Comparison of ENCODE assay signal across 8 cellular contexts in genomic region chr2:172085460-172086159, GRCh38. TPM values are rescaled to one million over a fixed set of nuclear protein-coding genes. Genes with fewer than 3 reads are reported as not detected.
A peak's percentile ranks its signal among the peaks of the same experiment; 100 is the strongest.
DNase-seq lines count a peak whose midpoint lies in the region; ATAC-seq and TF ChIP-seq lines count a peak whose summit lies in the region.

Gene DLX1 (plus strand): TSS chr2:172085507. CDS start chr2:172085678, 171 bp downstream.

- H3K36me3 ChIP-seq in DOHH2 (ENCODE audit: control insufficient read depth, low read length) = no peaks in the 10 kb centered on the region
- H3K36me3 ChIP-seq in duodenal mucosa (ENCODE audit: control insufficient read depth in 1 of 2, insufficient read depth in 2 of 2, low read length in 2 of 2) = no peaks in the 10 kb centered on the region
- H3K36me3 ChIP-seq in neural progenitor cell = no peaks in the 10 kb centered on the region

- DNase-seq in NCI-H526 treated with DMSO at 0.1 percent for 48 hours (lab: John Stamatoyannopoulos, UW) (peak; percentile 75), neural progenitor cell (ENCODE audit: low spot score) (peak; percentile 46), OCI-M1 (lab: John Stamatoyannopoulos, UW) (no peak)

- no peaks in the 10 kb centered on the region for H3K9me3 ChIP-seq in DOHH2 (ENCODE audit: control insufficient read depth, insufficient read depth, low read length)
- H3K9me3 ChIP-seq in duodenal mucosa (ENCODE audit: control insufficient read depth in 1 of 2, low read length in 2 of 2) = no peaks in the 10 kb centered on the region
- no peaks in the 10 kb centered on the region for H3K9me3 ChIP-seq in neural progenitor cell (ENCODE audit: low read depth)

- H3K27me3 ChIP-seq in DOHH2 (ENCODE audit: control insufficient read depth, low read length) (peaks cover 85% of the 10 kb centered on the region), duodenal mucosa (ENCODE audit: control insufficient read depth in 1 of 2, insufficient read depth in 2 of 2, low read length in 2 of 2) (peaks cover 99 to 100% of the 10 kb centered on the region in 2 donors), neural progenitor cell (peaks cover 100% of the 10 kb centered on the region)

- no peaks in the 10 kb centered on the region for H3K36me3 Mint-ChIP-seq in neural progenitor cell

- H3K9me3 Mint-ChIP-seq in neural progenitor cell = peaks cover 3% of the 10 kb centered on the region

- H2AFZ ChIP-seq in neural progenitor cell (replicated peaks) = peak within 1 kb of the TSS; percentile 65

- H3K27ac ChIP-seq in DOHH2 (ENCODE audit: low read depth, low read length) = no peak within 1 kb of the TSS
- H3K27ac ChIP-seq in duodenal mucosa (ENCODE audit: low read depth, low read length) = no peak within 1 kb of the TSS
- H3K27ac ChIP-seq in neural progenitor cell = no peak within 1 kb of the TSS

- H3K4me3 Mint-ChIP-seq in neural progenitor cell = peak within 1 kb of the TSS; percentile 86

- no peak within 1 kb of the TSS for H3K27ac Mint-ChIP-seq in neural progenitor cell

- H3K4me1 Mint-ChIP-seq in neural progenitor cell = peaks cover 55% of the 10 kb centered on the region

- ATAC-seq in GM21723 (IDR thresholded peaks at IDR 0.05; ENCODE audit: unreplicated experiment) = peak; percentile 20
- ATAC-seq in GM18861 (IDR thresholded peaks at IDR 0.05; ENCODE audit: unreplicated experiment) = no peak
- no peak for ATAC-seq in GM18520 (IDR thresholded peaks at IDR 0.05; ENCODE audit: unreplicated experiment)

- H3K9ac ChIP-seq in duodenal mucosa (ENCODE audit: low read depth in 1 of 2, low read length in 2 of 2) = peak within 1 kb of the TSS in 1 of 2 donors; percentile 12
- no peak within 1 kb of the TSS for H3K9ac ChIP-seq in neural progenitor cell

- H3K4me1 ChIP-seq in DOHH2 (ENCODE audit: control insufficient read depth, low read length) = peaks cover 37% of the 10 kb centered on the region
- peaks cover 22 to 50% of the 10 kb centered on the region in 2 donors for H3K4me1 ChIP-seq in duodenal mucosa (ENCODE audit: control insufficient read depth in 1 of 2, insufficient read depth in 2 of 2, low read length in 2 of 2)
- H3K4me1 ChIP-seq in neural progenitor cell = peaks cover 37% of the 10 kb centered on the region

- no peaks in the 10 kb centered on the region for H3K9me2 ChIP-seq in DOHH2 (replicated peaks; ENCODE audit: control insufficient read depth, low read length)

- peaks cover 98% of the 10 kb centered on the region for H3K27me3 Mint-ChIP-seq in neural progenitor cell (ENCODE audit: insufficient read depth, low read depth)

- H3K79me2 ChIP-seq in DOHH2 (ENCODE audit: control insufficient read depth, low read length) = no peaks in the 10 kb centered on the region
- no peaks in the 10 kb centered on the region for H3K79me2 ChIP-seq in neural progenitor cell (ENCODE audit: low read depth)

- TF ChIP-seq CTCF in DOHH2 (IDR thresholded peaks at IDR 0.05; ENCODE audit: low read depth, low read length, poor library complexity, severe bottlenecking) (no peak), neural progenitor cell (IDR thresholded peaks at IDR 0.05) (no peak)

- H3K4me2 ChIP-seq in DOHH2 (ENCODE audit: low read length) (peak within 1 kb of the TSS; percentile 88), neural progenitor cell (peak within 1 kb of the TSS; percentile 84)

- H3K4me3 ChIP-seq in DOHH2 (ENCODE audit: low read length) (peak within 1 kb of the TSS; percentile 85), duodenal mucosa (ENCODE audit: low read depth in 1 of 2, low read length in 2 of 2) (peak within 1 kb of the TSS; percentile 62 to 65), neural progenitor cell (peak within 1 kb of the TSS; percentile 51)

- H3F3A ChIP-seq in DOHH2 (ENCODE audit: control insufficient read depth, insufficient read depth) (peaks cover 6% of the 10 kb centered on the region; the same call in 1 of the 2 replicates), neural progenitor cell (ENCODE audit: low read depth) (peaks cover 62% of the 10 kb centered on the region)

- H4K20me1 ChIP-seq in DOHH2 (ENCODE audit: control insufficient read depth, insufficient read depth, low read depth, low read length) (no peaks in the 10 kb centered on the region; the same call in 1 of the 2 replicates), neural progenitor cell (ENCODE audit: low read depth) (peaks cover 95% of the 10 kb centered on the region)

RNA-seq across cellular contexts. Expression of gene DLX1, which starts in this region (rescaled TPM):
- total RNA-seq in neural progenitor cell (ENCODE audit: low replicate concordance) = not detected in 2 replicates

Comparison
In these comparisons a context has a peak if more than half of its experiments do, and no peak if none do; other contexts are left out.
1. Peak in DNase-seq, H3K4me3 ChIP-seq and H3K4me2 ChIP-seq in neural progenitor cell; RNA of the gene not detected or under 1 TPM.